8 cellular contexts compared by ENCODE assay signal in the genomic region with DNA sequence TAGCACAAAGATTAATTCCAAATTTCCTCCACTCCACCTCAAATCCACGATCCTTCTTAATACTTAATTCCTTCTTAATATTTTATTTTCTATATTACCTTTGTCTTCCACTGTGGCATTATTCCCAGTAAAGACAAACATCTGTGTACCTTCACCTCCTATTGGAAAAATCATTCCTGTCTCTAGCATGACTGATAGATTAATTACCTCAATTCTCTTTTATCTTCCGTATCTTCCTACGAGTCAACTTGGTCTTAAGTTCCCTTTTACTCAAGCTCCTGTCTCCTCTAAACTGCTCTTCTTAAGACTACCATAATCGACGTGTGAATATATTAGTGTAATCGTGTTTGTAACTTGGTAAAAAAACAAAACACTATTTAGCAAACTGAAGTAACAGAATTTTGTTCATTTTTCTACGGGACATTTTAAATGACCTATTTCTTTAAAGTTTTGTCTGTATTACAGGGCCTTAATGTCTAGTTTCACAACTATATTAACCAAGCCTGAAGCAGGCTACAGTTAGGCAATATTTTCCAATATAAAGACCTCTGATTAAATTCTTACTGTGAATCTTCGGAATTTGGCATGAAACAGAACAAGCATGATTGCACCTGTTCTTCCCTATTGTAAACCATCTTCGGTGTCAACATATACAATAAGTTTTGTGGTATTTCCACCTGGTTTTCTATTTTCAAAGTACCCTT. TPM values are rescaled to one million over a fixed set of nuclear protein-coding genes. Genes with fewer than 3 reads are reported as not detected.
DNase-seq lines count a peak whose midpoint lies in the region; ATAC-seq, FAIRE-seq and TF ChIP-seq lines count a peak whose summit lies in the region.

No MANE protein-coding gene starts in this region.

- 73% methylated on average over 9 of the region's 9 CpGs for WGBS in HepG2 (ENCODE audit: low lambda C conversion rate)
- WGBS in transverse colon (ENCODE audit: low coverage in 1 of 2), 2 donors, result 37 to 40% methylated on average over 9 of the region's 9 CpGs

- peaks cover 33% of the 10 kb centered on the region for H3K79me2 ChIP-seq in HepG2 (ENCODE audit: insufficient read depth, low read length)

- peaks cover 28% of the 10 kb centered on the region for H3K4me1 Mint-ChIP-seq in stimulated activated naive CD8-positive, alpha-beta T cell treated with anti-CD3 and anti-CD28 coated beads, Interleukin-15, Interleukin-2, amounts not matched to agents 100 ng/mL and 50 ng/mL, for 24 hours (ENCODE audit: low read depth)
- H3K4me1 Mint-ChIP-seq in activated naive CD8-positive, alpha-beta T cell treated with anti-CD3 and anti-CD28 coated beads for 36 hours, result peaks cover 28% of the 10 kb centered on the region

- TSS peak; percentile 96 for BruUV-seq in HepG2 (replicated peaks; lab: Mats Ljungman, UMichigan)

- peak overlapping the region; percentile 81 for H3K4me2 ChIP-seq in HepG2 (ENCODE audit: low read depth, low read length)

- H3K9ac ChIP-seq in HepG2 (ENCODE audit: insufficient read depth, low read depth, low read length), result peak overlapping the region; percentile 82

- peak overlapping the region; percentile 76 to 96 (median 83); a peak in 5 of 6 replicates for H3K4me3 ChIP-seq in HepG2 (replicated peaks in 1 of 3; ENCODE audit: insufficient read depth in 1 of 3, low read depth in 2 of 3, low read length in 3 of 3)
- H3K4me3 ChIP-seq in transverse colon, result peak overlapping the region; percentile 72 to 91 (median 82)

- no peak for ATAC-seq in stimulated activated naive CD8-positive, alpha-beta T cell treated with anti-CD3 and anti-CD28 coated beads, Interleukin-15, Interleukin-2, amounts not matched to agents 100 U/mL and 50 U/mL, for 24 hours
- ATAC-seq in HepG2, result no peak
- ATAC-seq in GM21447 (IDR thresholded peaks at IDR 0.05; ENCODE audit: unreplicated experiment), result no peak

- H3K36me3 Mint-ChIP-seq in stimulated activated naive CD8-positive, alpha-beta T cell treated with anti-CD3 and anti-CD28 coated beads, Interleukin-15, Interleukin-2, amounts not matched to agents 100 ng/mL and 50 ng/mL, for 24 hours (ENCODE audit: low read depth), result peaks cover 17% of the 10 kb centered on the region
- H3K36me3 Mint-ChIP-seq in activated naive CD8-positive, alpha-beta T cell treated with anti-CD3 and anti-CD28 coated beads for 36 hours, result peaks cover 42% of the 10 kb centered on the region

- H3K9me3 ChIP-seq in HepG2 (ENCODE audit: low read length) (no peaks in the 10 kb centered on the region), transverse colon (no peaks in the 10 kb centered on the region)

- no peaks in the 10 kb centered on the region for H3K27me3 Mint-ChIP-seq in stimulated activated naive CD8-positive, alpha-beta T cell treated with anti-CD3 and anti-CD28 coated beads, Interleukin-15, Interleukin-2, amounts not matched to agents 100 ng/mL and 50 ng/mL, for 24 hours
- H3K27me3 Mint-ChIP-seq in activated naive CD8-positive, alpha-beta T cell treated with anti-CD3 and anti-CD28 coated beads for 36 hours, result no peaks in the 10 kb centered on the region

- H3K4me1 ChIP-seq in HepG2 (ENCODE audit: insufficient read depth, low read length), result peaks cover 23% of the 10 kb centered on the region
- peaks cover 0 to 35% (median 20%) of the 10 kb centered on the region in 4 donors for H3K4me1 ChIP-seq in transverse colon

- TF ChIP-seq EP300 in HepG2 (IDR thresholded peaks at IDR 0.05; ENCODE audit: low read depth in 2 of 2, low read length in 2 of 2), result no peak
- TF ChIP-seq EP300 in HepG2 (CRISPR knock-in tag; IDR thresholded peaks at IDR 0.05; ENCODE audit: borderline replicate concordance), result no peak
- no peak for TF ChIP-seq EP300 in transverse colon (IDR thresholded peaks at IDR 0.05; ENCODE audit: low read depth)

- in situ Hi-C loops in HepG2 (cut with HindIII; ENCODE audit: extremely low pct_ligation_motif_present, low pct_unique_long_range_greater_than_20kb), result loop anchor here (10.0 to 25.0 kb wide), 2 partner anchors 196 to 331 kb away; a partner anchor contains a TSS
- in situ Hi-C loops in transverse colon (cut with MboI; ENCODE audit: low pct_ligation_motif_present in 1 of 4, low pct_unique_long_range_greater_than_20kb in 1 of 4, low sequenced_read_pairs in 3 of 4), result loop anchor here in 1 of 4 donors (25.0 kb wide), 1 partner anchor 196 kb away; no protein-coding TSS in a partner anchor

- CTCF ChIA-PET in HepG2 (lab: Yijun Ruan, JAX; ENCODE audit: low intra/inter-chr PET ratio, low total read pairs), result no interaction called here

- H3K27ac ChIP-seq in HepG2 (ENCODE audit: extremely low read length, insufficient read depth, low read length), result peak overlapping the region; percentile 88
- H3K27ac ChIP-seq in transverse colon, result peak overlapping the region; percentile 96 to 98 (median 96)

- peaks cover 3% of the 10 kb centered on the region for H3K9me3 Mint-ChIP-seq in stimulated activated naive CD8-positive, alpha-beta T cell treated with anti-CD3 and anti-CD28 coated beads, Interleukin-15, Interleukin-2, amounts not matched to agents 100 ng/mL and 50 ng/mL, for 24 hours
- peaks cover 4% of the 10 kb centered on the region for H3K9me3 Mint-ChIP-seq in activated naive CD8-positive, alpha-beta T cell treated with anti-CD3 and anti-CD28 coated beads for 36 hours

- peak overlapping the region; percentile 87 for H3K4me3 Mint-ChIP-seq in stimulated activated naive CD8-positive, alpha-beta T cell treated with anti-CD3 and anti-CD28 coated beads, Interleukin-15, Interleukin-2, amounts not matched to agents 100 ng/mL and 50 ng/mL, for 24 hours
- peak overlapping the region; percentile 86 for H3K4me3 Mint-ChIP-seq in activated naive CD8-positive, alpha-beta T cell treated with anti-CD3 and anti-CD28 coated beads for 36 hours

- H3K36me3 ChIP-seq in HepG2 (replicated peaks in 1 of 2; ENCODE audit: control insufficient read depth in 1 of 2, insufficient read depth in 2 of 2, low read length in 2 of 2), result peaks cover 0 to 3% of the 10 kb centered on the region in 2 experiments; a peak in 1 of 5 replicates
- H3K36me3 ChIP-seq in transverse colon, result no peaks in the 10 kb centered on the region

- POLR2A ChIA-PET in HepG2 (lab: Yijun Ruan, JAX), result interaction anchor here (2.6 kb wide), 1 partner anchor 154 kb away, joined by 10 read pairs; a partner anchor contains a TSS

- peak overlapping the region; percentile 90 for H3K27ac Mint-ChIP-seq in stimulated activated naive CD8-positive, alpha-beta T cell treated with anti-CD3 and anti-CD28 coated beads, Interleukin-15, Interleukin-2, amounts not matched to agents 100 ng/mL and 50 ng/mL, for 24 hours
- H3K27ac Mint-ChIP-seq in activated naive CD8-positive, alpha-beta T cell treated with anti-CD3 and anti-CD28 coated beads for 36 hours, result peak overlapping the region; percentile 96

- H2AFZ ChIP-seq in HepG2 (ENCODE audit: low read length), result no peak overlapping the region

- H3K27me3 ChIP-seq in HepG2 (ENCODE audit: control insufficient read depth in 1 of 2, insufficient read depth in 2 of 2, low read length in 2 of 2), result no peaks in the 10 kb centered on the region; a peak in 1 of 5 replicates
- H3K27me3 ChIP-seq in transverse colon, result no peaks in the 10 kb centered on the region

- no peak for DNase-seq in stimulated activated naive CD8-positive, alpha-beta T cell treated with anti-CD3 and anti-CD28 coated beads, Interleukin-15, Interleukin-2, amounts not matched to agents 100 U/mL and 50 U/mL, for 24 hours
- DNase-seq in activated naive CD8-positive, alpha-beta T cell treated with anti-CD3 and anti-CD28 coated beads for 36 hours, result no peak
- DNase-seq in HepG2 (ENCODE audit: low spot score) (no peak), transverse colon (no peak), DMS79 (lab: John Stamatoyannopoulos, UW) (no peak), NCI-H748 (lab: John Stamatoyannopoulos, UW; ENCODE audit: unreplicated experiment) (no peak)

- no peak for TF ChIP-seq RAD21 in HepG2 (CRISPR knock-in tag; IDR thresholded peaks at IDR 0.05)

- TF ChIP-seq POLR2A in HepG2 (IDR thresholded peaks at IDR 0.05; ENCODE audit: insufficient read depth in 1 of 2, low read depth in 2 of 2, low read length in 2 of 2) (no peak), transverse colon (IDR thresholded peaks at IDR 0.05) (no peak)

- intact Hi-C loops in HepG2 (cut with micrococcal nuclease; ENCODE audit: unreplicated experiment) (loop anchor here (2.0 to 10.0 kb wide), 3 partner anchors 153 to 1959 kb away; a partner anchor contains a TSS), transverse colon (cut with DNase I; ENCODE audit: low total_unique reads) (no loop called here)

- TF ChIP-seq CTCF in HepG2 (CRISPR knock-in tag; IDR thresholded peaks at IDR 0.05) (no peak), transverse colon (IDR thresholded peaks at IDR 0.05) (no peak)

- peaks cover 30% of the 10 kb centered on the region for H4K20me1 ChIP-seq in HepG2 (ENCODE audit: insufficient read depth, low read length)

- FAIRE-seq in HepG2 (lab: Jason Lieb, UNC), result no peak

TF ChIP-seq in HepG2, 621 proteins besides CTCF, POLR2A, EP300 and RAD21 (continues in another document):
- TF ChIP-seq CHCHD3 (CRISPR knock-in tag; IDR thresholded peaks at IDR 0.05) (no peak), FOSL2 (CRISPR knock-in tag; IDR thresholded peaks at IDR 0.05) (no peak)

RNA-seq across cellular contexts. Expression of a gene that starts 1.1 kb away (rescaled TPM):
- total RNA-seq in activated naive CD8-positive, alpha-beta T cell treated with anti-CD3 and anti-CD28 coated beads for 36 hours, result 10 to 100 TPM; 22.7 to 23.1 TPM
- total RNA-seq in HepG2 (2016; rRNA removed; fragmentation: Illumina TruSeq; extraction: Trizol) (11.8 and 15.5 TPM in 2 replicates), transverse colon (10 to 100 TPM; 25.9 to 47.8 (median 41.4) TPM)
- total RNA-seq in HepG2 (2016; cell fraction: cytosol; rRNA removed; fragmentation: Illumina TruSeq; extraction: Trizol; ENCODE audit: low read depth), result 1.1 and 1.3 TPM in 2 replicates
- total RNA-seq in HepG2 (2016; cell fraction: insoluble cytoplasmic fraction; rRNA removed; fragmentation: Illumina TruSeq; extraction: Trizol), result 11.6 and 14.2 TPM in 2 replicates
- total RNA-seq in HepG2 (2016; cell fraction: membrane; rRNA removed; fragmentation: Illumina TruSeq; extraction: Trizol), result 7.4 and 7.8 TPM in 2 replicates
- 14.3 and 15.3 TPM in 2 replicates for total RNA-seq in HepG2 (2016; cell fraction: nucleus; rRNA removed; fragmentation: Illumina TruSeq; extraction: Trizol)
- polyA plus RNA-seq in HepG2 (2011; rRNA removed), result 4.5 and 4.8 TPM in 2 replicates
- polyA plus RNA-seq in HepG2 (2011; cell fraction: cytosol; rRNA removed), result 2.9 and 4.1 TPM in 2 replicates
- 4.3 and 4.4 TPM in 2 replicates for polyA plus RNA-seq in HepG2 (2011; cell fraction: nucleus; rRNA removed)
- polyA plus RNA-seq in HepG2 (2012), result 5.4 and 5.8 TPM in 2 replicates
- 0.45 and 0.48 TPM in 2 replicates for polyA plus RNA-seq in HepG2 (2016; cell fraction: cytosol; fragmentation: Illumina TruSeq; extraction: Trizol; ENCODE audit: low read depth)
- polyA plus RNA-seq in HepG2 (2016; cell fraction: insoluble cytoplasmic fraction; fragmentation: Illumina TruSeq; extraction: Trizol; ENCODE audit: low read depth), result 8.4 and 9.0 TPM in 2 replicates
- polyA plus RNA-seq in HepG2 (2016; cell fraction: membrane; fragmentation: Illumina TruSeq; extraction: Trizol; ENCODE audit: low read depth), result 2.1 and 2.5 TPM in 2 replicates
- 6.0 and 6.8 TPM in 2 replicates for polyA plus RNA-seq in HepG2 (2016; cell fraction: nucleus; fragmentation: Illumina TruSeq; extraction: Trizol; ENCODE audit: insufficient read depth, low read depth)
- 25.6 and 31.9 TPM in 2 replicates for polyA minus RNA-seq in HepG2 (2011; rRNA and poly(A)+ RNA removed; ENCODE audit: low replicate concordance)
- polyA minus RNA-seq in HepG2 (2011; cell fraction: cytosol; rRNA and poly(A)+ RNA removed), result 9.3 and 11.3 TPM in 2 replicates
- 36.6 and 38.2 TPM in 2 replicates for polyA minus RNA-seq in HepG2 (2011; cell fraction: nucleus; rRNA and poly(A)+ RNA removed)
